8 cellular contexts compared by ENCODE assay signal in genomic region chr12:93571360-93571853, GRCh38.
DNase-seq lines count a peak whose midpoint lies in the region; ATAC-seq, FAIRE-seq and TF ChIP-seq lines count a peak whose summit lies in the region.

No MANE protein-coding gene starts in this region.

- H3K27ac ChIP-seq in muscle layer of duodenum (ENCODE audit: low read length), result peak overlapping the region; percentile 86

- peak; percentile 54 for DNase-seq in NCI-H774 (lab: John Stamatoyannopoulos, UW)
- peak; percentile 45 for DNase-seq in activated T-cell treated with anti-CD3 and anti-CD28 coated beads for 1 hour (ENCODE audit: low read depth)
- DNase-seq in erythroblast (lab: John Stamatoyannopoulos, UW), result peak; percentile 85 to 88
- DNase-seq in stimulated activated naive CD8-positive, alpha-beta T cell treated with anti-CD3 and anti-CD28 coated beads, Interleukin-15, amount 100 ng/mL, for 72 hours, result peak; percentile 77 to 80
- no peak for DNase-seq in urothelium cell line (ENCODE audit: low spot score)

- no peak for TF ChIP-seq POLR2A in erythroblast (IDR thresholded peaks at IDR 0.05; ENCODE audit: low read length)

- H3K9me3 Mint-ChIP-seq in stimulated activated naive CD8-positive, alpha-beta T cell treated with anti-CD3 and anti-CD28 coated beads, Interleukin-15, amount 100 ng/mL, for 72 hours, result no peaks in the 10 kb centered on the region

- FAIRE-seq in urothelium cell line (lab: Jason Lieb, UNC), result no peak

- H3K9me3 ChIP-seq in muscle layer of duodenum (ENCODE audit: control insufficient read depth in 1 of 2, low read length in 2 of 2), result no peaks in the 10 kb centered on the region

- H3K4me1 ChIP-seq in muscle layer of duodenum (ENCODE audit: control insufficient read depth in 1 of 2, insufficient read depth in 2 of 2, low read length in 2 of 2), result peaks cover 0 to 10% of the 10 kb centered on the region in 2 donors

- no peaks in the 10 kb centered on the region for H3K27me3 Mint-ChIP-seq in stimulated activated naive CD8-positive, alpha-beta T cell treated with anti-CD3 and anti-CD28 coated beads, Interleukin-15, amount 100 ng/mL, for 72 hours

- ATAC-seq in HG02852 (IDR thresholded peaks at IDR 0.05; ENCODE audit: unreplicated experiment), result peak; percentile 27
- ATAC-seq in stimulated activated naive CD8-positive, alpha-beta T cell treated with anti-CD3 and anti-CD28 coated beads, Interleukin-15, amount 100 ng/mL, for 72 hours, result peak; percentile 37

- peak overlapping the region; percentile 81 to 84 for H3K27ac Mint-ChIP-seq in stimulated activated naive CD8-positive, alpha-beta T cell treated with anti-CD3 and anti-CD28 coated beads, Interleukin-15, amount 100 ng/mL, for 72 hours

- H3K4me1 Mint-ChIP-seq in stimulated activated naive CD8-positive, alpha-beta T cell treated with anti-CD3 and anti-CD28 coated beads, Interleukin-15, amount 100 ng/mL, for 72 hours, result peaks cover 39% of the 10 kb centered on the region

- H3K4me3 ChIP-seq in GM08714 (ENCODE audit: low read length) (peak overlapping the region; percentile 87), muscle layer of duodenum (ENCODE audit: low read depth in 1 of 2, low read length in 2 of 2) (peak overlapping the region; percentile 87)

- no peaks in the 10 kb centered on the region for H3K27me3 ChIP-seq in muscle layer of duodenum (ENCODE audit: low read depth, low read length)

- peaks cover 5 to 15% of the 10 kb centered on the region in 2 donors for H3K36me3 ChIP-seq in muscle layer of duodenum (ENCODE audit: control insufficient read depth in 1 of 2, insufficient read depth in 2 of 2, low read length in 2 of 2)

- H3K4me3 Mint-ChIP-seq in stimulated activated naive CD8-positive, alpha-beta T cell treated with anti-CD3 and anti-CD28 coated beads, Interleukin-15, amount 100 ng/mL, for 72 hours, result peak overlapping the region; percentile 91 to 95
